19 cellular contexts compared by ENCODE assay signal in genomic region chr6:14412026-14412425, GRCh38.
"Had no signal": no experiment of that assay in that cellular context is flagged by ENCODE, and none has a peak within 500 bp of the region (broad histone marks: within the 10 kb centered on the region; RNA-seq: fewer than 3 reads in every experiment).

No MANE protein-coding gene starts in this region.

- H3K36me3 ChIP-seq: colonic mucosa, esophagus squamous epithelium, heart left ventricle, neutrophil, right lobe of liver, suprapubic skin, thyroid gland, upper lobe of left lung had no signal

- H3K4me1 ChIP-seq: colonic mucosa, esophagus squamous epithelium, psoas muscle, right lobe of liver, suprapubic skin, thyroid gland, upper lobe of left lung had no signal

- ATAC-seq: heart left ventricle; mucosa of descending colon; naive thymus-derived CD8-positive, alpha-beta T cell; psoas muscle; right lobe of liver; stimulated activated effector memory CD8-positive, alpha-beta T cell treated with anti-CD3 and anti-CD28 coated beads, Interleukin-12 subunit alpha, Interleukin-12 subunit beta, amount 100 ng/mL, for 72 hours; stimulated activated naive CD8-positive, alpha-beta T cell treated with anti-CD3 and anti-CD28 coated beads, Interleukin-15, Interleukin-2, amounts not matched to agents 100 U/mL and 50 U/mL, for 24 hours had no signal

- H3K4me3 ChIP-seq: colonic mucosa, esophagus squamous epithelium, heart left ventricle, mucosa of descending colon, psoas muscle, right lobe of liver, suprapubic skin, thyroid gland, upper lobe of left lung had no signal

- H3K27ac ChIP-seq: colonic mucosa, esophagus squamous epithelium, heart left ventricle, neutrophil, psoas muscle, right lobe of liver, suprapubic skin, thyroid gland, upper lobe of left lung had no signal

- FAIRE-seq: frontal cortex had no signal

- DNase-seq: colonic mucosa; dermis blood vessel endothelial cell; esophagus squamous epithelium; heart left ventricle; hippocampal formation; mucosa of descending colon; naive thymus-derived CD8-positive, alpha-beta T cell; psoas muscle; retina; right lobe of liver; stimulated activated CD4-positive, alpha-beta T cell treated with anti-CD3 and anti-CD28 coated beads, Interleukin-4, amount 100 ng/mL, for 1 hour; stimulated activated CD8-positive, alpha-beta memory T cell treated with anti-CD3 and anti-CD28 coated beads, Interleukin-4, amount 100 ng/mL, for 48 hours; stimulated activated naive CD8-positive, alpha-beta T cell treated with anti-CD3 and anti-CD28 coated beads, Interleukin-15, Interleukin-2, amounts not matched to agents 100 U/mL and 50 U/mL, for 24 hours; thyroid gland; upper lobe of left lung had no signal

- H3K9me3 ChIP-seq: colonic mucosa, esophagus squamous epithelium, heart left ventricle, mucosa of descending colon, neutrophil, psoas muscle, right lobe of liver, suprapubic skin, thyroid gland, upper lobe of left lung had no signal

- H3K27me3 ChIP-seq: colonic mucosa, esophagus squamous epithelium, heart left ventricle, neutrophil, right lobe of liver, suprapubic skin, thyroid gland, upper lobe of left lung had no signal
